In the genomic region with DNA sequence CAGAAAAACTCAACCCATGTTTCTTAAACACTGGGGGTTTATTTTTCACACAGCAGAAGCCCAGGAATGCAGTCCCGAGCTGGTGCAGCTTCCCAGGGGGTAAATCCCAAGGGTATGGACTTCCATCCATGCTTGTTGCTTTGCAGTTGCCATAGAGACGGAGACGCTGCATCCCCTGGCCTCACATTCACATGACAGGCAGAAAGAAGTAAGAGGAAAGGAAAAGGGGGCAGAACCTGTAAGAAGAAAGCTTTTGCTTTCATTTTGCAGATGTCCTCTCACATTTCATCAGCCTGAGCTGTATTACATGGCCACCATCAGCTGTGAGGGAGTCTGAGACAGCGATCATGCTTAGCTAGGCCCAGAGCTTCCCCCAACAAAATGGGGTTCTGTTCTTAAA, we compare ENCODE assay signal across 13 cellular contexts.
A peak's percentile ranks its signal among the peaks of the same experiment; 100 is the strongest.
DNase-seq lines count a peak whose midpoint lies in the region; ATAC-seq and TF ChIP-seq lines count a peak whose summit lies in the region.
"Had no signal": no experiment of that assay in that cellular context is flagged by ENCODE, and none has a peak within 500 bp of the region (broad histone marks: within the 10 kb centered on the region; RNA-seq: fewer than 3 reads in every experiment).

No MANE protein-coding gene starts in this region.

- H2AK5ac ChIP-seq in trophoblast cell (ENCODE audit: low read length): no peak overlapping the region

- H3K79me1 ChIP-seq in trophoblast cell (ENCODE audit: low read length): peaks cover 4% of the 10 kb centered on the region

- no peaks in the 10 kb centered on the region for H3K36me3 ChIP-seq in trophoblast cell (ENCODE audit: control insufficient read depth in 1 of 2, insufficient read depth in 2 of 2, low read length in 2 of 2)
- H3K36me3 ChIP-seq: ascending aorta had no signal

- H2BK12ac ChIP-seq in trophoblast cell (ENCODE audit: low read length): no peak overlapping the region

- no peak overlapping the region for H4K8ac ChIP-seq in trophoblast cell (ENCODE audit: low read depth, low read length)

- no peak for ATAC-seq in GM19328 (IDR thresholded peaks at IDR 0.05; ENCODE audit: unreplicated experiment)

- WGBS in trophoblast cell (ENCODE audit: extremely low coverage, insufficient coverage, insufficient read length): no CpG with 5 or more reads among the region's 4 CpGs

- no peak overlapping the region for H3K4ac ChIP-seq in trophoblast cell (ENCODE audit: low read depth, low read length)

- no peak overlapping the region for H3K9ac ChIP-seq in trophoblast cell (ENCODE audit: low read length)

- H2AFZ ChIP-seq in trophoblast cell (ENCODE audit: insufficient read depth, low read length, poor library complexity): no peak overlapping the region

- no peak overlapping the region for H3K23ac ChIP-seq in trophoblast cell (ENCODE audit: low read length)

- H2BK5ac ChIP-seq in trophoblast cell (ENCODE audit: low read depth, low read length, poor library complexity): no peak overlapping the region

- peak overlapping the region; percentile 17 for H4K91ac ChIP-seq in trophoblast cell (ENCODE audit: low read depth, low read length)

- H3K9me3 ChIP-seq in trophoblast cell (ENCODE audit: insufficient read depth, low read depth, low read length): peaks cover 1% of the 10 kb centered on the region
- H3K9me3 ChIP-seq: ascending aorta had no signal

- H3K79me2 ChIP-seq in trophoblast cell (ENCODE audit: control insufficient read depth, insufficient read depth, low read length, poor library complexity): no peaks in the 10 kb centered on the region

- in situ Hi-C loops in KBM-7 (cut with MboI; ENCODE audit: low pct_unique_long_range_greater_than_20kb, low sequenced_read_pairs): no loop called here

- H3K27me3 ChIP-seq in trophoblast cell (ENCODE audit: insufficient read depth, low read length): no peaks in the 10 kb centered on the region
- H3K27me3 ChIP-seq: ascending aorta had no signal

- H3K27ac ChIP-seq in trophoblast cell (ENCODE audit: low read depth, low read length): no peak overlapping the region
- H3K27ac ChIP-seq: 22Rv1, ascending aorta had no signal

- H3K4me3 ChIP-seq in fibroblast of pulmonary artery (replicated peaks; ENCODE audit: low read depth, low read length) (no peak overlapping the region), trophoblast cell (ENCODE audit: low read depth, low read length) (no peak overlapping the region)
- H3K4me3 ChIP-seq: ascending aorta had no signal

- TF ChIP-seq CTCF in fibroblast of pulmonary artery (IDR thresholded peaks at IDR 0.05; ENCODE audit: low read length, missing control alignments): no peak

- H4K12ac ChIP-seq in trophoblast cell (ENCODE audit: low read depth, low read length): no peak overlapping the region

- no peak overlapping the region for H3K14ac ChIP-seq in trophoblast cell (ENCODE audit: low read length)

- H3K18ac ChIP-seq in trophoblast cell (ENCODE audit: low read length): no peak overlapping the region

- H2BK120ac ChIP-seq in trophoblast cell (ENCODE audit: insufficient read depth, low read length, poor library complexity): no peak overlapping the region

- peak; percentile 26 for DNase-seq in DMS 273 (lab: John Stamatoyannopoulos, UW; ENCODE audit: unreplicated experiment)
- DNase-seq in DMS 273 treated with DMSO at 0.1 percent for 48 hours (lab: John Stamatoyannopoulos, UW): no peak
- peak; percentile 65 for DNase-seq in NCI-H2227 (lab: John Stamatoyannopoulos, UW; ENCODE audit: unreplicated experiment)
- peak; percentile 24 for DNase-seq in fibroblast of pulmonary artery (ENCODE audit: low read depth)
- DNase-seq in trophoblast cell: no peak
- DNase-seq in KBM-7: no peak
- no peak for DNase-seq in activated naive CD4-positive, alpha-beta T cell (lab: John Stamatoyannopoulos, UW)
- DNase-seq: NCI-H2029 treated with DMSO at 0.1 percent for 48 hours; occipital lobe; stimulated activated naive CD4-positive, alpha-beta T cell had no signal

- H3K4me1 ChIP-seq in trophoblast cell (ENCODE audit: control insufficient read depth in 1 of 2, insufficient read depth in 2 of 2, low read length in 2 of 2): peaks cover 0 to 4% of the 10 kb centered on the region in 2 experiments
- H3K4me1 ChIP-seq: ascending aorta had no signal

- no peak overlapping the region for H3K4me2 ChIP-seq in trophoblast cell (ENCODE audit: low read length)

Comparison
In these comparisons a context has a peak if more than half of its experiments do, and no peak if none do; other contexts are left out.
1. DNase-seq: peak in DMS 273 (single experiment), NCI-H2227 (single experiment) and fibroblast of pulmonary artery (single experiment); none in DMS 273 treated with DMSO at 0.1 percent for 48 hours (single experiment), trophoblast cell (0 of 2), KBM-7 (single experiment) and activated naive CD4-positive, alpha-beta T cell (0 of 4).